In the genomic region with DNA sequence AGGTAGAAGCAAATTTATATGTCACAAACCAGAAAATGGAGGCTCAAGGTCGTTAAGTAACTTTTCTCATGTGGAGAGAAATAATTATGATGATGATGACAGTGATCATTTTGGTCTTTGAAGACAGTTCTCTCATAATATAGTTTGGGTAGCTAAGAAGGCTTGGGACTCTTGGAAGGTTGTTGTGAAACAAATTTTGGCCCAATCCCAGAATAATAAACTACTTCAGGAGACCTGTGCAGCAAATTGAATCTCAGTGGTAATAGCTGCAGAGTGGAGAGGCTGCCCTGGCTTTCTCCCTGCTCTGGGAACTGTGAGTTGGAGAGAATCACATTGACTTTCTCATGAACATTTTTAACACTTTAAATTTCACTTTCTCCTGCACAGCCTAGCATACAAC, we compare ENCODE assay signal across 22 cellular contexts.
"Had no signal": no experiment of that assay in that cellular context is flagged by ENCODE, and none has a peak within 500 bp of the region (broad histone marks: within the 10 kb centered on the region; RNA-seq: fewer than 3 reads in every experiment).

No MANE protein-coding gene starts in this region.

- H3K9me3 ChIP-seq: SJSA1 had no signal

- H3K36me3 ChIP-seq: SJSA1 had no signal

- H3K27me3 ChIP-seq: SJSA1 had no signal

- H3K4me1 ChIP-seq: SJSA1 had no signal

- H3K4me3 Mint-ChIP-seq: activated CD8-positive, alpha-beta T cell treated with anti-CD3 and anti-CD28 coated beads for 36 hours; activated naive CD8-positive, alpha-beta T cell treated with anti-CD3 and anti-CD28 coated beads, Interleukin-2, amount 10 ng/mL, durations not matched to agents 7 days and 5 days; brain; T-helper 1 cell treated with Interleukin-12 subunit alpha and Interleukin-12 subunit beta and Interleukin-4 antibody, amounts not matched to agents 30 μg/mL and 1 μg/mL, for 36 hours had no signal

- ATAC-seq: activated CD4-positive, CD25-positive, alpha-beta regulatory T cell treated with anti-CD3 and anti-CD28 coated beads, Interleukin-2, amount 50 U/mL, for 24 hours; activated CD8-positive, alpha-beta T cell treated with anti-CD3 and anti-CD28 coated beads for 36 hours; PC-3 had no signal

- H3K27me3 Mint-ChIP-seq: activated naive CD8-positive, alpha-beta T cell treated with anti-CD3 and anti-CD28 coated beads, Interleukin-2, amount 10 ng/mL, durations not matched to agents 7 days and 5 days had no signal

- H3K4me1 Mint-ChIP-seq: activated naive CD8-positive, alpha-beta T cell treated with anti-CD3 and anti-CD28 coated beads, Interleukin-2, amount 10 ng/mL, durations not matched to agents 7 days and 5 days had no signal

- DNase-seq: activated CD4-positive, alpha-beta T cell treated with anti-CD3 and anti-CD28 coated beads for 4 hours; activated CD8-positive, alpha-beta memory T cell treated with anti-CD3 and anti-CD28 coated beads, Interleukin-2, amount 50 U/mL, for 4 hours; activated CD8-positive, alpha-beta T cell treated with anti-CD3 and anti-CD28 coated beads for 36 hours; activated naive CD4-positive, alpha-beta T cell treated with anti-CD3 and anti-CD28 coated beads, Interleukin-2, amount 50 U/mL, for 16 hours; activated naive CD8-positive, alpha-beta T cell treated with anti-CD3 and anti-CD28 coated beads, Interleukin-2, amount 10 ng/mL, durations not matched to agents 7 days and 5 days; activated T-cell treated with anti-CD3 and anti-CD28 coated beads, Interleukin-2, amount 50 U/mL, for 1 hour; amniotic stem cell; IMR-90; Kasumi-1; KBM-7; NCI-H1092; NCI-H1417 treated with DMSO at 0.1 percent for 48 hours; NCI-H1694; NCI-H2029; NCI-H345; NCI-H510A treated with DMSO at 0.1 percent for 48 hours; PC-3; SHP77 had no signal

- H3K4me3 ChIP-seq: SJSA1 had no signal

- H3K36me3 Mint-ChIP-seq: activated naive CD8-positive, alpha-beta T cell treated with anti-CD3 and anti-CD28 coated beads, Interleukin-2, amount 10 ng/mL, durations not matched to agents 7 days and 5 days; brain had no signal

- H3K27ac ChIP-seq: SJSA1 had no signal

- H3K27ac Mint-ChIP-seq: activated CD8-positive, alpha-beta T cell treated with anti-CD3 and anti-CD28 coated beads for 36 hours; activated naive CD8-positive, alpha-beta T cell treated with anti-CD3 and anti-CD28 coated beads, Interleukin-2, amount 10 ng/mL, durations not matched to agents 7 days and 5 days; brain; T-helper 1 cell treated with Interleukin-12 subunit alpha and Interleukin-12 subunit beta and Interleukin-4 antibody, amounts not matched to agents 30 μg/mL and 1 μg/mL, for 36 hours had no signal
